ENCODE assay signal across 1 cellular context in the genomic region with DNA sequence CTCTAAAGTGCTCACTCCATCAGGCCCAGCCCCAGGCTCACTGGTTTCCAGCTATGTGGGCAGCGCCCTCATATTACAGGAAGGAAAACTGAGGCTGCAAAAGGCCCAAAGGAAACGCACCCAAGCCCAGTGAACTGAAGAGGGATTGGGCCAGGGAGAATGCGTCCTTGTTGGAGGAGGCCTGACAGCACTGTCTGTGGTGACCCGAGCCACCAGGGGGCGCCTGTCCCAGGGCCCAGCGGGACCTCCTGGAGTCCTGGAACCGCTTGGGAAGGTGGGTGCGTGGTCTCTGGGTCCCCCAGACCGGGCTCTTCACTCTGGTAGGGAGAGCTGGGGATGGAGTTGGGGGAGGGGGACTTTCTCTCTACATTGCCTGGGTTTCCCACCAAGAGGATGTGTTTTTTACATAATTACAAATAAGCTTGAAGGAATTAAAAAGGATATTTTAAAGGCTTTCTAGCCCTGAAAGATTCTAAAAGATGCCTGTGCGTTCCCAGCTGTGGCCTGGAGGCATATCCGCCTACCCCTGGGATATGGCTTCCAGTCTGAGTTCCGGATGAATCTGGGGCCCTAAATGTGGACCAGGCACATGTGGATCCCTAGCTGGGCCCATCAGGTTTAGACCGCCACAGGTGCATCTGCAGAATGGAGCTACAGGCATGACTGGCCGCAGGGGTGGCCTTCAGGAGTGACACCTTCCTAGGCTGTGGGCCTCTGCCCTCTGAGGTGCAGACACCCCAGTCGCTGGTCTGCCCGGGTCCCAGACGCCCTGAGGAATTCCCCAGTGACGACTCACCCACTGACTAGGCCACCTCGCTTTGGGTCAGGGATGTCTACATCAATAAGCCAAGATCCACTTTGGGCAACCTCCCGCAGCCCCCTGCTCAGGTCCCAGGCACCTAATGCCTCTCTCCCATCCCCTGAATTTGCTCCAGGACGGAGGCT.
A peak's percentile ranks its signal among the peaks of the same experiment; 100 is the strongest.
TF ChIP-seq lines count a peak whose summit lies in the region.

No MANE protein-coding gene starts in this region.

TF ChIP-seq in K562, 482 proteins besides CTCF, POLR2A, EP300 and RAD21 (continued from another document):
- TF ChIP-seq ZBTB11 (CRISPR knock-in tag; IDR thresholded peaks at IDR 0.05): peak in 1 of 3 experiments; percentile 84; a peak in 2 of 6 replicates
- TF ChIP-seq NFIC (IDR thresholded peaks at IDR 0.05): peak; percentile 16; the same call in 1 of the 2 replicates
- TF ChIP-seq, protein P1, sequence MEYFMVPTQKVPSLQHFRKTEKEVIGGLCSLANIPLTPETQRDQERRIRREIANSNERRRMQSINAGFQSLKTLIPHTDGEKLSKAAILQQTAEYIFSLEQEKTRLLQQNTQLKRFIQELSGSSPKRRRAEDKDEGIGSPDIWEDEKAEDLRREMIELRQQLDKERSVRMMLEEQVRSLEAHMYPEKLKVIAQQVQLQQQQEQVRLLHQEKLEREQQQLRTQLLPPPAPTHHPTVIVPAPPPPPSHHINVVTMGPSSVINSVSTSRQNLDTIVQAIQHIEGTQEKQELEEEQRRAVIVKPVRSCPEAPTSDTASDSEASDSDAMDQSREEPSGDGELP (CRISPR knock-in tag; IDR thresholded peaks at IDR 0.05; ENCODE audit: borderline replicate concordance): peak; percentile 48; the same call in 1 of the 2 replicates
- TF ChIP-seq ZNF184 (CRISPR knock-in tag; IDR thresholded peaks at IDR 0.05): no peak
- TF ChIP-seq ZNF57 (CRISPR knock-in tag; IDR thresholded peaks at IDR 0.05): no peak
- 0 out of 2 replicates have a peak, but pooled peaks have one; percentile 37 for TF ChIP-seq POLR2G (IDR thresholded peaks at IDR 0.05; ENCODE audit: low read depth, low read length)
- 0 out of 2 replicates have a peak, but pooled peaks have one; percentile 59 for TF ChIP-seq ZKSCAN1 (IDR thresholded peaks at IDR 0.05; ENCODE audit: low read depth, low read length)
- peak; percentile 63 for TF ChIP-seq JUND (IDR thresholded peaks at IDR 0.05; ENCODE audit: borderline replicate concordance, low read depth, low read length)
- no peak; the same call in 2 of the 3 replicates for TF ChIP-seq JUND (tag; IDR thresholded peaks at IDR 0.05; ENCODE audit: borderline replicate concordance, low read depth, low read length)
- no peak for TF ChIP-seq RBM15 (IDR thresholded peaks at IDR 0.05; ENCODE audit: insufficient read depth, low read length)
- no peak for TF ChIP-seq ARID3A (IDR thresholded peaks at IDR 0.05; ENCODE audit: borderline replicate concordance, low read depth, low read length)
